In the genomic region with DNA sequence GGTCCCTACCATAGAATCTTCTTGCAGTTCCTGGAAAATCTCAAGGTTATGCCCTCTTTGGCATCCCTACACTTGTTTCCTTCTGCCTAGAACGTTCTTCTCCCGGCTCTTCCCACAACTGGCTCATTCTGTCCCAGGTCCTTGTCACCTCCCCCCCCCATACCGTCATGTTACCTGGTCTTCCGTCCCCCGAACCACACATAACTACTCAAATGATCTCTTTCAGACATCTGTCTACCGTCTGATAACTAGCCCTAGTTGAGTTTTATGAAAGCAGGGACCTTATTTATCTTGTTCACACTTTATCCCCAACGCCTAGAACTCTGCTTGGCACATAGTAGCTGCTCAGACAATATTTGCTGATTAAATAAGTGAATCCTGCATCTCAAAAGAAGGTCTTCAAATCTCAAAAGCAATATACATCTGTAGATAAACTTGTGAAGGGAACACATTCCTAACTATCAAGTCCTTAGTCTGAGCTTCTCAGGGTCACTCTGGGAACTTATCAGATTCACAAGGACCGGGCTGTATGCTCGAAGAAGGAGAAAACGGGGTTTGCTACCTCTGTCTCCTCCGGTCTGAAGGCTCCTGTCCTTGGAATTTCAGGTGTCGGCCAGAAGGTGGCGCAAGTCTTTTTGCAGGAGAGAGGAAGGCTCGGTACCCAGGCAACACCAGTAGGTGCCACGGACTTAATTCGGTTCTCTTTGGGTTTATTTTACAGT, we compare ENCODE assay signal across 8 cellular contexts. TPM values are rescaled to one million over a fixed set of nuclear protein-coding genes. Genes with fewer than 3 reads are reported as not detected.
DNase-seq lines count a peak whose midpoint lies in the region; ATAC-seq and TF ChIP-seq lines count a peak whose summit lies in the region.

No MANE protein-coding gene starts in this region.

- H3K4me1 ChIP-seq in breast epithelium: peaks cover 0 to 3% of the 10 kb centered on the region in 2 donors

- no peaks in the 10 kb centered on the region for H3K9me3 ChIP-seq in breast epithelium

- peak; percentile 81 for ATAC-seq in HG02798 (IDR thresholded peaks at IDR 0.05; ENCODE audit: poor library complexity, unreplicated experiment)

- peaks cover 0 to 6% of the 10 kb centered on the region in 2 donors for H3K27me3 ChIP-seq in breast epithelium

- peak; percentile 91 for TF ChIP-seq CTCF in VCaP (conservative IDR thresholded peaks at IDR 0.05)
- TF ChIP-seq CTCF in breast epithelium (IDR thresholded peaks at IDR 0.05): peak; percentile 78 to 90 (median 83)

- H3K36me3 ChIP-seq in breast epithelium: no peaks in the 10 kb centered on the region

- intact Hi-C loops in breast epithelium (cut with DNase I; ENCODE audit: low total_unique reads): no loop called here

- peak; percentile 16 to 28 for DNase-seq in NCI-H2081 (lab: John Stamatoyannopoulos, UW)
- DNase-seq in NCI-H2081 treated with DMSO at 0.1 percent for 48 hours (lab: John Stamatoyannopoulos, UW): no peak
- DNase-seq in NCI-H2029 treated with DMSO at 0.1 percent for 48 hours (lab: John Stamatoyannopoulos, UW): peak; percentile 34
- peak; percentile 62 to 66 for DNase-seq in breast epithelium (ENCODE audit: low spot score in 2 of 2)
- DNase-seq in kidney tubule cell (ENCODE audit: low spot score): peak; percentile 65
- peak; percentile 82 for DNase-seq in stimulated activated CD4-positive, alpha-beta T cell treated with anti-CD3 and anti-CD28 coated beads, Interleukin-1b, Interleukin-23, amount 100 ng/mL, for 48 hours

- TF ChIP-seq POLR2A in breast epithelium (IDR thresholded peaks at IDR 0.05): no peak

- no peak overlapping the region; the same call in 1 of the 2 replicates for H3K27ac ChIP-seq in VCaP
- H3K27ac ChIP-seq in breast epithelium: peak overlapping the region in 1 of 2 donors; percentile 86

- H3K4me3 ChIP-seq in breast epithelium: peak overlapping the region in 2 of 3 donors; percentile 4 to 47

RNA-seq across cellular contexts. Expression of a gene that starts 30.0 kb away (rescaled TPM):
- 10 to 100 TPM; 15.4 to 41.4 (median 21.8) TPM for total RNA-seq in breast epithelium

RNA-seq across cellular contexts. Expression of a gene that starts 34.8 kb away (rescaled TPM):
- total RNA-seq in breast epithelium: under 1 TPM in 2 of 3 donors, not detected in 1; 0.15 to 0.80 TPM
